In genomic region chr7:129147723-129148122, GRCh38 we compare ENCODE assay signal across 30 cellular contexts. TPM values are rescaled to one million over a fixed set of nuclear protein-coding genes. Genes with fewer than 3 reads are reported as not detected.
A peak's percentile ranks its signal among the peaks of the same experiment; 100 is the strongest.
DNase-seq lines count a peak whose midpoint lies in the region; ATAC-seq and TF ChIP-seq lines count a peak whose summit lies in the region.
"Had no signal": no experiment of that assay in that cellular context is flagged by ENCODE, and none has a peak within 500 bp of the region (broad histone marks: within the 10 kb centered on the region; RNA-seq: fewer than 3 reads in every experiment).

No MANE protein-coding gene starts in this region.

- no peak overlapping the region for H2AFZ ChIP-seq in OCI-LY3 (ENCODE audit: low read depth, low read length)
- H2AFZ ChIP-seq: neural progenitor cell, parathyroid adenoma had no signal

- TF ChIP-seq CTCF in OCI-LY3 (IDR thresholded peaks at IDR 0.05; ENCODE audit: low read depth, low read length) = no peak
- no peak for TF ChIP-seq CTCF in tibial artery (IDR thresholded peaks at IDR 0.05)
- no peak for TF ChIP-seq CTCF in vagina (IDR thresholded peaks at IDR 0.05)

- peaks cover 44% of the 10 kb centered on the region for H4K20me1 ChIP-seq in OCI-LY3 (ENCODE audit: insufficient read depth, low read length)

- peaks cover 59% of the 10 kb centered on the region for H3K4me1 Mint-ChIP-seq in memory B cell

- H3K4me3 Mint-ChIP-seq in memory B cell = peak overlapping the region; percentile 88
- H3K4me3 Mint-ChIP-seq: activated T-cell treated with anti-CD3 and anti-CD28 coated beads, Interleukin-2, amount 50 U/mL, for 4 hours; CD8-positive, alpha-beta T cell; effector memory CD8-positive, alpha-beta T cell; neural progenitor cell; WTC11 had no signal

- H3K4me3 ChIP-seq in right cardiac atrium (ENCODE audit: low read length) = no peak overlapping the region
- peak overlapping the region; percentile 89 for H3K4me3 ChIP-seq in OCI-LY3 (ENCODE audit: low read length)
- H3K4me3 ChIP-seq in tibial artery = no peak overlapping the region
- H3K4me3 ChIP-seq in vagina = no peak overlapping the region
- H3K4me3 ChIP-seq: coronary artery, neural progenitor cell, right atrium auricular region, SJCRH30, tibial nerve had no signal

- peak overlapping the region; percentile 92 for H3K27ac Mint-ChIP-seq in memory B cell
- H3K27ac Mint-ChIP-seq: CD8-positive, alpha-beta T cell; effector memory CD8-positive, alpha-beta T cell; immature natural killer cell; WTC11 had no signal

- H3K79me2 ChIP-seq in OCI-LY3 (ENCODE audit: low read length) = peaks cover 86% of the 10 kb centered on the region
- H3K79me2 ChIP-seq: parathyroid adenoma had no signal

- H3K9me3 ChIP-seq in right cardiac atrium (ENCODE audit: control insufficient read depth, low read length) (no peaks in the 10 kb centered on the region), OCI-LY3 (ENCODE audit: insufficient read depth, low read length) (no peaks in the 10 kb centered on the region), tibial artery (no peaks in the 10 kb centered on the region), vagina (no peaks in the 10 kb centered on the region)
- H3K9me3 ChIP-seq: right atrium auricular region, SJCRH30, spleen, tibial nerve had no signal

- 61% methylated on average over 3 of the region's 3 CpGs for WGBS in right cardiac atrium

- H3K27me3 Mint-ChIP-seq in memory B cell = no peaks in the 10 kb centered on the region

- peak; percentile 4 for ATAC-seq in left ventricle myocardium superior
- no peak for ATAC-seq in right cardiac atrium
- ATAC-seq in memory B cell (ENCODE audit: low read depth) = no peak
- ATAC-seq in HG02885 (IDR thresholded peaks at IDR 0.05; ENCODE audit: poor library complexity, unreplicated experiment) = no peak
- ATAC-seq: activated T-cell treated with anti-CD3 and anti-CD28 coated beads, Interleukin-2, amount 50 U/mL, for 4 hours; CD8-positive, alpha-beta T cell; effector memory CD8-positive, alpha-beta T cell; left colon; WTC11 had no signal

- no peaks in the 10 kb centered on the region for H3K9me3 Mint-ChIP-seq in memory B cell
- H3K9me3 Mint-ChIP-seq: activated T-cell treated with anti-CD3 and anti-CD28 coated beads, Interleukin-2, amount 50 U/mL, for 4 hours; CD8-positive, alpha-beta T cell; effector memory CD8-positive, alpha-beta T cell; immature natural killer cell; neural progenitor cell; WTC11 had no signal

- no peak for TF ChIP-seq POLR2A in vagina (IDR thresholded peaks at IDR 0.05)

- DNase-seq in left ventricle myocardium superior (no peak), right cardiac atrium (no peak), memory B cell (ENCODE audit: low spot score in 2 of 2) (no peak), tibial artery (no peak), vagina (ENCODE audit: extremely low spot score in 2 of 2) (no peak), NCI-H446 treated with DMSO at 0.1 percent for 48 hours (lab: John Stamatoyannopoulos, UW) (no peak)
- DNase-seq: activated CD4-positive, alpha-beta T cell treated with anti-CD3 and anti-CD28 coated beads, Interleukin-2, amount 50 U/mL, for 1 hour; activated gamma-delta T cell; activated T-cell treated with anti-CD3 and anti-CD28 coated beads, Interleukin-2, amount 50 U/mL, for 4 hours; CD8-positive, alpha-beta T cell; effector memory CD8-positive, alpha-beta T cell; HCEC 1CT; immature natural killer cell; left colon; mammary epithelial cell; MM.1S; NCI-H1436; NCI-H2107; RPMI8226; SJCRH30; spleen; stimulated activated CD4-positive, alpha-beta T cell treated with anti-CD3 and anti-CD28 coated beads, Interleukin-2, amount 100 ng/mL, for 24 hours had no signal

- H3K27ac ChIP-seq in right cardiac atrium (ENCODE audit: low read length) (no peak overlapping the region), OCI-LY3 (ENCODE audit: low read length) (peak overlapping the region; percentile 96), tibial artery (no peak overlapping the region), vagina (no peak overlapping the region)
- H3K27ac ChIP-seq: coronary artery, neural progenitor cell, parathyroid adenoma, SJCRH30, tibial nerve had no signal

- intact Hi-C loops in left ventricle myocardium superior (cut with micrococcal nuclease) (no loop called here), right cardiac atrium (cut with DNase I) (no loop called here), tibial artery (cut with DNase I; ENCODE audit: low total_unique reads) (no loop called here), vagina (cut with DNase I) (no loop called here)

- H3K27me3 ChIP-seq in right cardiac atrium (ENCODE audit: control insufficient read depth, insufficient read depth) (no peaks in the 10 kb centered on the region), OCI-LY3 (ENCODE audit: low read depth, low read length) (0 out of 2 replicates have a peak, but pooled peaks cover 4% of the 10 kb centered on the region), tibial artery (peaks cover 0 to 76% of the 10 kb centered on the region in 2 donors), vagina (no peaks in the 10 kb centered on the region)
- H3K27me3 ChIP-seq: right atrium auricular region, SJCRH30 had no signal

- H3K4me2 ChIP-seq in OCI-LY3 (ENCODE audit: low read length) = peak overlapping the region; percentile 97
- H3K4me2 ChIP-seq: neural progenitor cell had no signal

- H3K4me1 ChIP-seq in right cardiac atrium (ENCODE audit: control insufficient read depth, insufficient read depth, low read length) (peaks cover 4% of the 10 kb centered on the region), OCI-LY3 (ENCODE audit: low read length) (peaks cover 46% of the 10 kb centered on the region), tibial artery (peaks cover 0 to 14% (median 9%) of the 10 kb centered on the region in 4 donors), vagina (peaks cover 21% of the 10 kb centered on the region)

- peak overlapping the region; percentile 98 for H3K9ac ChIP-seq in OCI-LY3 (ENCODE audit: low read length)
- H3K9ac ChIP-seq: neural progenitor cell, parathyroid adenoma had no signal

- H3K36me3 Mint-ChIP-seq in memory B cell = peaks cover 20% of the 10 kb centered on the region

- H3K36me3 ChIP-seq in OCI-LY3 (replicated peaks; ENCODE audit: low read depth, low read length) (peaks cover 59% of the 10 kb centered on the region), tibial artery (no peaks in the 10 kb centered on the region), vagina (no peaks in the 10 kb centered on the region)
- H3K36me3 ChIP-seq: neural progenitor cell, right atrium auricular region, SJCRH30, tibial nerve had no signal

RNA-seq across cellular contexts. Expression of gene TSPAN33, which starts 3.2 kb away (rescaled TPM):
- total RNA-seq in left ventricle myocardium superior = 15.1 TPM
- 10 to 100 TPM; 12.8 to 17.8 (median 13.2) TPM for total RNA-seq in right cardiac atrium
- polyA plus RNA-seq in right cardiac atrium = 7.4 TPM
- 2.7 TPM for total RNA-seq in vagina

RNA-seq across cellular contexts. Expression of gene SMO, which starts 40.7 kb away (rescaled TPM):
- total RNA-seq in left ventricle myocardium superior (5.0 TPM), right cardiac atrium (10 to 100 TPM in 2 of 4 donors, 1 to 10 TPM in 2; 8.3 to 12.6 (median 9.6) TPM), vagina (22.1 TPM)
- 4.9 TPM for polyA plus RNA-seq in right cardiac atrium
- total RNA-seq: CD8-positive, alpha-beta T cell had no signal
- polyA plus RNA-seq: immature natural killer cell had no signal
